Comparison of ENCODE assay signal across 27 cellular contexts in genomic region chr7:11416641-11417040, GRCh38.
"Had no signal": no experiment of that assay in that cellular context is flagged by ENCODE, and none has a peak within 500 bp of the region (broad histone marks: within the 10 kb centered on the region; RNA-seq: fewer than 3 reads in every experiment).

No MANE protein-coding gene starts in this region.

- ATAC-seq: esophagus mucosa; gastroesophageal sphincter; left colon; lower lobe of right lung; naive thymus-derived CD4-positive, alpha-beta T cell; psoas muscle; right cardiac atrium; stimulated activated memory B cell treated with anti-CD40 and anti-IgM and Interleukin-4, amounts not matched to agents 10 μg/mL and 1 μg/mL and 100 μg/mL, for 72 hours; stimulated activated naive CD8-positive, alpha-beta T cell treated with anti-CD3 and anti-CD28 coated beads, Interleukin-15, Interleukin-2, amounts not matched to agents 100 U/mL and 50 U/mL, for 24 hours had no signal

- H3K27me3 Mint-ChIP-seq: dendritic cell treated with granulocyte-macrophage colony-stimulating factor and Interleukin-4, amounts not matched to agents 40 ng/mL and 50 ng/mL, for 4 days; memory B cell; naive thymus-derived CD4-positive, alpha-beta T cell; stimulated activated memory B cell treated with anti-CD40 and anti-IgM and Interleukin-4, amounts not matched to agents 10 μg/mL and 1 μg/mL and 100 μg/mL, for 72 hours had no signal

- H3K4me1 Mint-ChIP-seq: endodermal cell; immature natural killer cell; memory B cell; mesothelial cell of epicardium; naive thymus-derived CD4-positive, alpha-beta T cell; stimulated activated memory B cell treated with anti-CD40 and anti-IgM and Interleukin-4, amounts not matched to agents 10 μg/mL and 1 μg/mL and 100 μg/mL, for 72 hours had no signal

- H3K4me3 Mint-ChIP-seq: dendritic cell treated with granulocyte-macrophage colony-stimulating factor and Interleukin-4, amounts not matched to agents 40 ng/mL and 50 ng/mL, for 4 days; endodermal cell; immature natural killer cell; memory B cell; mesothelial cell of epicardium; naive thymus-derived CD4-positive, alpha-beta T cell; nephron; stimulated activated memory B cell treated with anti-CD40 and anti-IgM and Interleukin-4, amounts not matched to agents 10 μg/mL and 1 μg/mL and 100 μg/mL, for 72 hours had no signal

- H3K36me3 Mint-ChIP-seq: immature natural killer cell; memory B cell; naive thymus-derived CD4-positive, alpha-beta T cell; stimulated activated memory B cell treated with anti-CD40 and anti-IgM and Interleukin-4, amounts not matched to agents 10 μg/mL and 1 μg/mL and 100 μg/mL, for 72 hours had no signal

- DNase-seq: colonic mucosa; effector CD8-positive, alpha-beta T cell; endodermal cell; foreskin fibroblast; glutamatergic neuron; immature natural killer cell; islet precursor cell; kidney glomerular epithelial cell; left colon; left ventricle myocardium inferior; lower lobe of right lung; naive thymus-derived CD4-positive, alpha-beta T cell; posterior cingulate gyrus; psoas muscle; right cardiac atrium; sigmoid colon; spleen; stimulated activated CD4-positive, alpha-beta T cell treated with anti-CD3 and anti-CD28 coated beads, Interleukin-4, amount 100 ng/mL, for 4 hours; stimulated activated naive CD8-positive, alpha-beta T cell treated with anti-CD3 and anti-CD28 coated beads, Interleukin-15, Interleukin-2, amounts not matched to agents 100 U/mL and 50 U/mL, for 24 hours; upper lobe of left lung had no signal

- H3K27ac Mint-ChIP-seq: dendritic cell treated with granulocyte-macrophage colony-stimulating factor and Interleukin-4, amounts not matched to agents 40 ng/mL and 50 ng/mL, for 4 days; endodermal cell; immature natural killer cell; memory B cell; mesothelial cell of epicardium; naive thymus-derived CD4-positive, alpha-beta T cell; nephron; stimulated activated memory B cell treated with anti-CD40 and anti-IgM and Interleukin-4, amounts not matched to agents 10 μg/mL and 1 μg/mL and 100 μg/mL, for 72 hours had no signal
